ENCODE assay signal across 37 cellular contexts in genomic region chr14:20381341-20381740, GRCh38. TPM values are rescaled to one million over a fixed set of nuclear protein-coding genes. Genes with fewer than 3 reads are reported as not detected.
"Had no signal": no experiment of that assay in that cellular context is flagged by ENCODE, and none has a peak within 500 bp of the region (broad histone marks: within the 10 kb centered on the region; RNA-seq: fewer than 3 reads in every experiment).

No MANE protein-coding gene starts in this region.

- H3K4me3 Mint-ChIP-seq: activated B cell treated with CpG ODN at 0.5 μM for 24 hours; activated CD4-positive, alpha-beta memory T cell treated with anti-CD3 and anti-CD28 coated beads for 36 hours; brain; T-cell had no signal

- H3K4me2 ChIP-seq: KMS-11, SK-N-SH had no signal

- H3K27ac Mint-ChIP-seq: activated B cell treated with CpG ODN at 0.5 μM for 24 hours; activated T-helper 2 cell treated with anti-CD3 and anti-CD28 coated beads, Interferon-gamma antibody, Interleukin-2, Interleukin-4, amounts not matched to agents 10 μg/mL and 5 μg/mL and 100 μg/mL, durations not matched to agents 14 hours and 24 hours and 36 hours; brain had no signal

- H3K4me1 ChIP-seq: SJSA1 had no signal

- H3K4me1 Mint-ChIP-seq: activated B cell treated with CpG ODN at 0.5 μM for 24 hours, brain, T-cell had no signal

- H3K27ac ChIP-seq: KMS-11, Peyer's patch, SJSA1 had no signal

- H3K9me3 ChIP-seq: Peyer's patch, SJSA1, SK-N-SH had no signal

- H3K9ac ChIP-seq: KMS-11, SK-N-SH had no signal

- H3K27me3 ChIP-seq: Peyer's patch, SJSA1 had no signal

- H3K4me3 ChIP-seq: Peyer's patch, SJSA1 had no signal

- DNase-seq: activated B cell treated with CpG ODN at 0.5 μM for 24 hours; activated CD4-positive, alpha-beta memory T cell treated with anti-CD3 and anti-CD28 coated beads for 36 hours; activated CD4-positive, alpha-beta T cell treated with anti-CD3 and anti-CD28 coated beads for 4 hours; activated CD4-positive, alpha-beta T cell treated with anti-CD3 and anti-CD28 coated beads, Interleukin-2, amount 50 U/mL, for 1 hour; activated CD4-positive, CD25-positive, alpha-beta regulatory T cell treated with anti-CD3 and anti-CD28 coated beads, Interleukin-2, amount 50 U/mL, for 72 hours; activated CD8-positive, alpha-beta memory T cell treated with anti-CD3 and anti-CD28 coated beads, Interleukin-2, amount 50 U/mL, for 4 hours; activated naive CD4-positive, alpha-beta T cell; activated naive CD4-positive, alpha-beta T cell treated with anti-CD3 and anti-CD28 coated beads, Interleukin-2, amount 50 U/mL, for 16 hours; activated T-cell treated with anti-CD3 and anti-CD28 coated beads for 4 hours; activated T-cell treated with anti-CD3 and anti-CD28 coated beads, Interleukin-2, amount 50 U/mL, for 48 hours; anterior cingulate cortex; caudate nucleus; cerebellar nuclear complex; MM.1S; MV-4-11; NCI-H1092; NCI-H1436 treated with DMSO at 0.1 percent for 48 hours; NCI-H187; NCI-H2029 treated with DMSO at 0.1 percent for 48 hours; NCI-H2107; NCI-H2171; NCI-H510A; NCI-H526; NCI-H748 treated with DMSO at 0.1 percent for 48 hours; NK-92 treated with Interleukin-12 subunit alpha and Interleukin-12 subunit beta, amount 100 ng/mL, for 24 hours; PC-3; Peyer's patch; RPMI8226; SHP77 treated with DMSO at 0.1 percent for 48 hours; SK-N-SH; T-cell had no signal

- H3K9me3 Mint-ChIP-seq: activated B cell treated with CpG ODN at 0.5 μM for 24 hours; activated CD4-positive, alpha-beta memory T cell treated with anti-CD3 and anti-CD28 coated beads for 36 hours; activated T-helper 2 cell treated with anti-CD3 and anti-CD28 coated beads, Interferon-gamma antibody, Interleukin-2, Interleukin-4, amounts not matched to agents 10 μg/mL and 5 μg/mL and 100 μg/mL, durations not matched to agents 14 hours and 24 hours and 36 hours; brain; T-cell had no signal

- H3K27me3 Mint-ChIP-seq: activated B cell treated with CpG ODN at 0.5 μM for 24 hours; activated CD4-positive, alpha-beta memory T cell treated with anti-CD3 and anti-CD28 coated beads for 36 hours; brain; T-cell had no signal

RNA-seq across cellular contexts. Expression of gene KLHL33, which starts 54.6 kb away (rescaled TPM):
- total RNA-seq: activated T-helper 2 cell treated with anti-CD3 and anti-CD28 coated beads, Interferon-gamma antibody, Interleukin-2, Interleukin-4, amounts not matched to agents 10 μg/mL and 5 μg/mL and 100 μg/mL, durations not matched to agents 14 hours and 24 hours and 36 hours; bronchial epithelial cell; LHCN-M2; PC-3; SJSA1 had no signal
- polyA plus RNA-seq: SK-N-SH had no signal
